ENCODE assay signal across 1 cellular context in genomic region chr1:93034397-93034796, GRCh38.
TF ChIP-seq lines count a peak whose summit lies in the region.

No MANE protein-coding gene starts in this region.

TF ChIP-seq in HepG2, 621 proteins besides CTCF, POLR2A, EP300 and RAD21:
- no peak for TF ChIP-seq BCLAF1 (IDR thresholded peaks at IDR 0.05)
- no peak for TF ChIP-seq KDM5A (IDR thresholded peaks at IDR 0.05; ENCODE audit: borderline replicate concordance, low read length)
- TF ChIP-seq LBX2 (CRISPR knock-in tag; IDR thresholded peaks at IDR 0.05; ENCODE audit: borderline replicate concordance) = no peak
- TF ChIP-seq FOXJ3 (CRISPR knock-in tag; IDR thresholded peaks at IDR 0.05; ENCODE audit: borderline replicate concordance) = no peak
- TF ChIP-seq ZNF263 (CRISPR knock-in tag; IDR thresholded peaks at IDR 0.05) = peak; percentile 54; the same call in 1 of the 2 replicates
